In genomic region chr17:49788443-49789277, GRCh38 we compare ENCODE assay signal across 8 cellular contexts. TPM values are rescaled to one million over a fixed set of nuclear protein-coding genes. Genes with fewer than 3 reads are reported as not detected.
A peak's percentile ranks its signal among the peaks of the same experiment; 100 is the strongest.
DNase-seq lines count a peak whose midpoint lies in the region; ATAC-seq and TF ChIP-seq lines count a peak whose summit lies in the region.

TSS of gene KAT7 (plus strand) at chr17:49788681. CDS start at chr17:49788835, 154 bp downstream.

- intact Hi-C loops in activated T-helper 2 cell treated with anti-CD3 and anti-CD28 coated beads, Interferon-gamma antibody, Interleukin-2, Interleukin-4, amounts not matched to agents 10 μg/mL and 5 μg/mL and 100 μg/mL, durations not matched to agents 14 hours and 24 hours and 36 hours (cut with micrococcal nuclease) = loop anchor here (1.0 to 2.0 kb wide), 5 partner anchors 24 to 374 kb away; partner anchors contain the start of genes FAM117A and PHB1
- intact Hi-C loops in naive thymus-derived CD4-positive, alpha-beta T cell (cut with micrococcal nuclease) = loop anchor here (1.0 to 10.0 kb wide), 14 partner anchors 24 to 930 kb away; partner anchors contain the start of genes FAM117A (in 2 of the 2), SPOP (in 2 of the 2), ATP5MC1 (in 1 of the 2) and LUC7L3 (in 1 of the 2)

- H4K20me1 ChIP-seq in fibroblast of lung (ENCODE audit: control insufficient read depth, extremely low read depth, insufficient read depth, low read length) = no peaks in the 10 kb centered on the region

- TF ChIP-seq CTCF in RWPE2 (IDR thresholded peaks at IDR 0.05; ENCODE audit: poor library complexity, severe bottlenecking) (no peak), fibroblast of lung (conservative IDR thresholded peaks at IDR 0.05 in 1 of 2, IDR thresholded peaks at IDR 0.05 in 1 of 2; ENCODE audit: low read depth in 1 of 2, low read length in 2 of 2) (no peak)

- H3K9ac ChIP-seq in fibroblast of lung (ENCODE audit: insufficient read depth, low read length) = peak within 1 kb of the TSS; percentile 99

- peak within 1 kb of the TSS; percentile 85 for H2AFZ ChIP-seq in fibroblast of lung (ENCODE audit: low read length)

- H3K4me1 ChIP-seq in RWPE2 (ENCODE audit: insufficient read depth, poor library complexity, severe bottlenecking) = peaks cover 5% of the 10 kb centered on the region
- peaks cover 3% of the 10 kb centered on the region for H3K4me1 ChIP-seq in fibroblast of lung (ENCODE audit: control insufficient read depth, extremely low read depth, insufficient read depth, low read length)
- H3K4me1 ChIP-seq in naive thymus-derived CD4-positive, alpha-beta T cell (ENCODE audit: control insufficient read depth in 2 of 2, insufficient read depth in 2 of 2, low read length in 2 of 2) = peaks cover 17 to 30% of the 10 kb centered on the region in 2 donors

- peak; percentile 95 for ATAC-seq in RWPE2 (ENCODE audit: low read depth)
- peak; percentile 90 for ATAC-seq in naive thymus-derived CD4-positive, alpha-beta T cell
- peak; percentile 89 to 91 for ATAC-seq in stimulated activated naive B cell treated with anti-CD40 and anti-IgM and Interleukin-4, amounts not matched to agents 10 μg/mL and 1 μg/mL and 100 μg/mL, for 72 hours (replicated peaks)

- no peaks in the 10 kb centered on the region for H3K27me3 Mint-ChIP-seq in activated T-helper 2 cell treated with anti-CD3 and anti-CD28 coated beads, Interferon-gamma antibody, Interleukin-2, Interleukin-4, amounts not matched to agents 10 μg/mL and 5 μg/mL and 100 μg/mL, durations not matched to agents 14 hours and 24 hours and 36 hours (ENCODE audit: low read depth)
- H3K27me3 Mint-ChIP-seq in naive thymus-derived CD4-positive, alpha-beta T cell = peaks cover 0 to 8% (median 0%) of the 10 kb centered on the region in 5 donors
- no peaks in the 10 kb centered on the region for H3K27me3 Mint-ChIP-seq in stimulated activated naive B cell treated with anti-CD40 and anti-IgM and Interleukin-4, amounts not matched to agents 10 μg/mL and 1 μg/mL and 100 μg/mL, for 72 hours

- CTCF ChIA-PET in naive thymus-derived CD4-positive, alpha-beta T cell (lab: Charles Lee) = interaction anchor here (0.7 to 1.8 kb wide), 7 partner anchors 63 to 585 kb away, joined by 3 to 12 read pairs (median 4); partner anchors contain the start of gene SLC35B1

- H3K4me1 Mint-ChIP-seq in activated T-helper 2 cell treated with anti-CD3 and anti-CD28 coated beads, Interferon-gamma antibody, Interleukin-2, Interleukin-4, amounts not matched to agents 10 μg/mL and 5 μg/mL and 100 μg/mL, durations not matched to agents 14 hours and 24 hours and 36 hours (ENCODE audit: low read depth) = peaks cover 29% of the 10 kb centered on the region
- H3K4me1 Mint-ChIP-seq in naive thymus-derived CD4-positive, alpha-beta T cell = peaks cover 39 to 62% (median 58%) of the 10 kb centered on the region in 7 donors
- H3K4me1 Mint-ChIP-seq in stimulated activated naive B cell treated with anti-CD40 and anti-IgM and Interleukin-4, amounts not matched to agents 10 μg/mL and 1 μg/mL and 100 μg/mL, for 72 hours = peaks cover 23 to 39% of the 10 kb centered on the region in 2 donors

- DNase-seq in EH (ENCODE audit: low read depth) (peak; percentile 100), H4 (ENCODE audit: low spot score) (peak; percentile 100), LoVo (ENCODE audit: low spot score) (peak; percentile 99), RWPE2 (ENCODE audit: low spot score) (peak; percentile 99), fibroblast of lung (ENCODE audit: low read depth in 2 of 2) (peak; percentile 99 to 100)
- DNase-seq in activated T-helper 2 cell treated with anti-CD3 and anti-CD28 coated beads, Interferon-gamma antibody, Interleukin-2, Interleukin-4, amounts not matched to agents 10 μg/mL and 5 μg/mL and 100 μg/mL, durations not matched to agents 14 hours and 24 hours and 36 hours (ENCODE audit: low spot score) = peak; percentile 98
- peak; percentile 90 to 99 (median 99) for DNase-seq in naive thymus-derived CD4-positive, alpha-beta T cell
- DNase-seq in stimulated activated naive B cell treated with anti-CD40 and anti-IgM and Interleukin-4, amounts not matched to agents 10 μg/mL and 1 μg/mL and 100 μg/mL, for 72 hours = peak; percentile 98

- peak within 1 kb of the TSS; percentile 91 for H3K4me3 Mint-ChIP-seq in activated T-helper 2 cell treated with anti-CD3 and anti-CD28 coated beads, Interferon-gamma antibody, Interleukin-2, Interleukin-4, amounts not matched to agents 10 μg/mL and 5 μg/mL and 100 μg/mL, durations not matched to agents 14 hours and 24 hours and 36 hours (ENCODE audit: low read depth)
- H3K4me3 Mint-ChIP-seq in naive thymus-derived CD4-positive, alpha-beta T cell = peak within 1 kb of the TSS; percentile 92 to 99 (median 96)
- peak within 1 kb of the TSS; percentile 91 to 97 for H3K4me3 Mint-ChIP-seq in stimulated activated naive B cell treated with anti-CD40 and anti-IgM and Interleukin-4, amounts not matched to agents 10 μg/mL and 1 μg/mL and 100 μg/mL, for 72 hours

- H3K27ac Mint-ChIP-seq in activated T-helper 2 cell treated with anti-CD3 and anti-CD28 coated beads, Interferon-gamma antibody, Interleukin-2, Interleukin-4, amounts not matched to agents 10 μg/mL and 5 μg/mL and 100 μg/mL, durations not matched to agents 14 hours and 24 hours and 36 hours = peak within 1 kb of the TSS; percentile 97
- H3K27ac Mint-ChIP-seq in naive thymus-derived CD4-positive, alpha-beta T cell = peak within 1 kb of the TSS; percentile 91 to 99 (median 98)
- peak within 1 kb of the TSS; percentile 99 for H3K27ac Mint-ChIP-seq in stimulated activated naive B cell treated with anti-CD40 and anti-IgM and Interleukin-4, amounts not matched to agents 10 μg/mL and 1 μg/mL and 100 μg/mL, for 72 hours

- peaks cover 43% of the 10 kb centered on the region for H3K79me2 ChIP-seq in fibroblast of lung (ENCODE audit: control insufficient read depth, insufficient read depth, low read length)

- no peaks in the 10 kb centered on the region for H3K9me3 Mint-ChIP-seq in activated T-helper 2 cell treated with anti-CD3 and anti-CD28 coated beads, Interferon-gamma antibody, Interleukin-2, Interleukin-4, amounts not matched to agents 10 μg/mL and 5 μg/mL and 100 μg/mL, durations not matched to agents 14 hours and 24 hours and 36 hours
- H3K9me3 Mint-ChIP-seq in naive thymus-derived CD4-positive, alpha-beta T cell = peaks cover 0 to 3% (median 0%) of the 10 kb centered on the region in 11 donors
- no peaks in the 10 kb centered on the region for H3K9me3 Mint-ChIP-seq in stimulated activated naive B cell treated with anti-CD40 and anti-IgM and Interleukin-4, amounts not matched to agents 10 μg/mL and 1 μg/mL and 100 μg/mL, for 72 hours

- peak within 1 kb of the TSS; percentile 90 for H3K4me2 ChIP-seq in fibroblast of lung (ENCODE audit: extremely low read depth, insufficient read depth, low read length)

- H3K4me3 ChIP-seq in RWPE2 (ENCODE audit: severe bottlenecking) = peak within 1 kb of the TSS; percentile 95
- H3K4me3 ChIP-seq in fibroblast of lung (replicated peaks in 1 of 4; ENCODE audit: control extremely low read depth in 1 of 4, insufficient read depth in 1 of 4, low read depth in 3 of 4, low read length in 4 of 4) = peak within 1 kb of the TSS; percentile 69 to 99 (median 76)
- H3K4me3 ChIP-seq in naive thymus-derived CD4-positive, alpha-beta T cell (ENCODE audit: low read length) = peak within 1 kb of the TSS; percentile 98

- peaks cover 39% of the 10 kb centered on the region for H3K36me3 ChIP-seq in RWPE2 (ENCODE audit: low read depth)
- peaks cover 2% of the 10 kb centered on the region for H3K36me3 ChIP-seq in fibroblast of lung (ENCODE audit: control insufficient read depth, insufficient read depth, low read length)
- peaks cover 0 to 25% (median 10%) of the 10 kb centered on the region in 3 experiments for H3K36me3 ChIP-seq in naive thymus-derived CD4-positive, alpha-beta T cell (ENCODE audit: control insufficient read depth in 2 of 3, insufficient read depth in 3 of 3, low read length in 3 of 3)

- POLR2A ChIA-PET in naive thymus-derived CD4-positive, alpha-beta T cell (lab: Charles Lee) = interaction anchor here (0.7 to 6.2 kb wide), 29 partner anchors 9 to 306 kb away, joined by 3 to 70 read pairs (median 6); partner anchors contain the start of genes FAM117A, PDK2 and SLC35B1

- H3K36me3 Mint-ChIP-seq in activated T-helper 2 cell treated with anti-CD3 and anti-CD28 coated beads, Interferon-gamma antibody, Interleukin-2, Interleukin-4, amounts not matched to agents 10 μg/mL and 5 μg/mL and 100 μg/mL, durations not matched to agents 14 hours and 24 hours and 36 hours (ENCODE audit: low read depth) = peaks cover 41% of the 10 kb centered on the region
- peaks cover 7 to 26% (median 17%) of the 10 kb centered on the region in 5 donors for H3K36me3 Mint-ChIP-seq in naive thymus-derived CD4-positive, alpha-beta T cell
- peaks cover 27 to 40% of the 10 kb centered on the region in 2 donors for H3K36me3 Mint-ChIP-seq in stimulated activated naive B cell treated with anti-CD40 and anti-IgM and Interleukin-4, amounts not matched to agents 10 μg/mL and 1 μg/mL and 100 μg/mL, for 72 hours

- H3K27me3 ChIP-seq in RWPE2 (ENCODE audit: insufficient read depth, poor library complexity, severe bottlenecking) = no peaks in the 10 kb centered on the region
- H3K27me3 ChIP-seq in fibroblast of lung (ENCODE audit: control insufficient read depth, insufficient read depth, low read length) = no peaks in the 10 kb centered on the region
- no peaks in the 10 kb centered on the region for H3K27me3 ChIP-seq in naive thymus-derived CD4-positive, alpha-beta T cell (ENCODE audit: control insufficient read depth in 2 of 2, insufficient read depth in 2 of 2, low read length in 2 of 2)

- H3K9me3 ChIP-seq in RWPE2 (ENCODE audit: severe bottlenecking) (no peaks in the 10 kb centered on the region), fibroblast of lung (ENCODE audit: control insufficient read depth, insufficient read depth, low read depth, low read length) (no peaks in the 10 kb centered on the region)
- H3K9me3 ChIP-seq in naive thymus-derived CD4-positive, alpha-beta T cell (ENCODE audit: control insufficient read depth in 2 of 3, low read length in 3 of 3) = no peaks in the 10 kb centered on the region

- H3K27ac ChIP-seq in RWPE2 (ENCODE audit: poor library complexity, severe bottlenecking) (peak within 1 kb of the TSS; percentile 65), fibroblast of lung (ENCODE audit: insufficient read depth, low read length) (peak within 1 kb of the TSS; percentile 98)
- H3K27ac ChIP-seq in naive thymus-derived CD4-positive, alpha-beta T cell (ENCODE audit: low read depth, low read length) = peak within 1 kb of the TSS; percentile 98

RNA-seq across cellular contexts. Expression of gene KAT7, which starts in this region (rescaled TPM):
- 34.0 and 42.3 TPM in 2 replicates for total RNA-seq in H4 (2014; rRNA removed; shearing (Covaris generic))
- total RNA-seq in activated T-helper 2 cell treated with anti-CD3 and anti-CD28 coated beads, Interferon-gamma antibody, Interleukin-2, Interleukin-4, amounts not matched to agents 10 μg/mL and 5 μg/mL and 100 μg/mL, durations not matched to agents 14 hours and 24 hours and 36 hours = 62.1 and 65.0 TPM in 2 replicates
- total RNA-seq in fibroblast of lung = 30.3 and 35.5 TPM in 2 replicates
- polyA plus RNA-seq in fibroblast of lung = 25.6 and 34.2 TPM in 2 replicates
- polyA plus RNA-seq in fibroblast of lung (2012) = 18.1 and 24.6 TPM in 2 replicates
- polyA minus RNA-seq in fibroblast of lung (ENCODE audit: low replicate concordance) = 23.9 and 60.0 TPM in 2 replicates
- total RNA-seq in naive thymus-derived CD4-positive, alpha-beta T cell = 100 to 1,000 TPM in 4 of 5 experiments, 10 to 100 TPM in 1; 85.6 to 195 (median 132) TPM
- 10 to 100 TPM; 39.2 to 54.8 TPM for polyA plus RNA-seq in naive thymus-derived CD4-positive, alpha-beta T cell

Comparison
In these comparisons a context has a peak if more than half of its experiments do, and no peak if none do; other contexts are left out.
1. Peak in every context shown above with its lines: DNase-seq, ATAC-seq, H3K4me3 ChIP-seq and H3K27ac ChIP-seq.